8 cellular contexts compared by ENCODE assay signal in genomic region chr11:124745835-124746620, GRCh38. TPM values are rescaled to one million over a fixed set of nuclear protein-coding genes. Genes with fewer than 3 reads are reported as not detected.
DNase-seq lines count a peak whose midpoint lies in the region; ATAC-seq and TF ChIP-seq lines count a peak whose summit lies in the region.

No MANE protein-coding gene starts in this region.

- H3K9me3 ChIP-seq in HEK293 (ENCODE audit: control insufficient read depth, insufficient read depth, low read depth, low read length) (no peaks in the 10 kb centered on the region), breast epithelium (no peaks in the 10 kb centered on the region), lung (ENCODE audit: control insufficient read depth in 2 of 2, insufficient read depth in 1 of 2, low read length in 1 of 2) (no peaks in the 10 kb centered on the region), thyroid gland (no peaks in the 10 kb centered on the region)

- peak overlapping the region; percentile 68 for H3K4me3 ChIP-seq in GM12875 (ENCODE audit: low read depth, low read length)
- peak overlapping the region; percentile 53 for H3K4me3 ChIP-seq in HEK293 (ENCODE audit: low read depth, low read length)
- H3K4me3 ChIP-seq in breast epithelium = peak overlapping the region; percentile 44 to 74 (median 63)
- peak overlapping the region; percentile 15 for H3K4me3 ChIP-seq in lung
- peak overlapping the region; percentile 38 to 87 (median 76) for H3K4me3 ChIP-seq in thyroid gland (replicated peaks in 1 of 3)

- intact Hi-C loops in breast epithelium (cut with DNase I; ENCODE audit: low total_unique reads) (no loop called here), thyroid gland (cut with DNase I) (loop anchor here (10.0 kb wide), 1 partner anchor 49 kb away; no protein-coding TSS in a partner anchor)

- ATAC-seq in lung (ENCODE audit: insufficient read depth, low FRiP score) = no peak

- TF ChIP-seq CTCF in GM12875 (IDR thresholded peaks at IDR 0.05; ENCODE audit: borderline replicate concordance, insufficient read depth, low read depth, low read length) (peak; percentile 54), HEK293 (tag by site-specific recombination; IDR thresholded peaks at IDR 0.05) (no peak), breast epithelium (IDR thresholded peaks at IDR 0.05) (peak in 2 of 3 donors; percentile 9 to 20), lung (IDR thresholded peaks at IDR 0.05; ENCODE audit: control extremely low read depth, extremely low read depth) (no peak), thyroid gland (IDR thresholded peaks at IDR 0.05) (peak in 5 of 6 experiments; percentile 11 to 39 (median 32))

- H3K27ac ChIP-seq in HEK293 (ENCODE audit: extremely low read depth, low read depth, low read length) = no peak overlapping the region; the same call in 1 of the 2 replicates
- H3K27ac ChIP-seq in breast epithelium = peak overlapping the region; percentile 76 to 81
- H3K27ac ChIP-seq in lung (ENCODE audit: low read depth in 1 of 2, low read length in 1 of 2) = peak overlapping the region in 1 of 2 donors; percentile 84
- H3K27ac ChIP-seq in thyroid gland = peak overlapping the region; percentile 75 to 97 (median 83)

- CTCF ChIA-PET in HEK293 (lab: Yijun Ruan, JAX) = interaction anchor here (0.6 to 2.0 kb wide), 12 partner anchors 10 to 200 kb away, joined by 3 to 23 read pairs (median 4); no protein-coding TSS in a partner anchor

- POLR2A ChIA-PET in HEK293 (lab: Yijun Ruan, JAX) = interaction anchor here (0.9 to 1.9 kb wide), 12 partner anchors 10 to 1142 kb away, joined by 3 to 10 read pairs (median 4); partner anchors contain the start of genes HYLS1, MSANTD2 and TBRG1

- H3K36me3 ChIP-seq in HEK293 (ENCODE audit: control insufficient read depth in 2 of 2, insufficient read depth in 1 of 2, low read length in 2 of 2) (no peaks in the 10 kb centered on the region), breast epithelium (no peaks in the 10 kb centered on the region), lung (ENCODE audit: control insufficient read depth in 2 of 2, insufficient read depth in 2 of 2, low read length in 2 of 2) (no peaks in the 10 kb centered on the region), thyroid gland (no peaks in the 10 kb centered on the region)

- TF ChIP-seq POLR2A in breast epithelium (IDR thresholded peaks at IDR 0.05) (no peak), thyroid gland (IDR thresholded peaks at IDR 0.05) (no peak)

- H3K27me3 ChIP-seq in breast epithelium = peaks cover 0 to 6% of the 10 kb centered on the region in 2 donors
- no peaks in the 10 kb centered on the region for H3K27me3 ChIP-seq in lung (ENCODE audit: control insufficient read depth, insufficient read depth)
- H3K27me3 ChIP-seq in thyroid gland = no peaks in the 10 kb centered on the region

- 12 to 20% methylated on average over 38 to 41 of the region's 41 CpGs for WGBS in lung, 2 donors
- WGBS in thyroid gland, 2 donors = 14 to 26% methylated on average over 40 to 41 of the region's 41 CpGs

- DNase-seq in NCI-H526 (lab: John Stamatoyannopoulos, UW) (peak; percentile 54 to 88), breast epithelium (ENCODE audit: low spot score in 2 of 2) (no peak), lung (ENCODE audit: low spot score) (no peak), thyroid gland (peak; percentile 63 to 69), DMS79 treated with DMSO at 0.1 percent for 48 hours (lab: John Stamatoyannopoulos, UW) (no peak), NCI-H446 treated with DMSO at 0.1 percent for 48 hours (lab: John Stamatoyannopoulos, UW) (no peak)

- H3K4me1 ChIP-seq in HEK293 (ENCODE audit: control insufficient read depth, insufficient read depth, low read length) = no peaks in the 10 kb centered on the region
- H3K4me1 ChIP-seq in breast epithelium = no peaks in the 10 kb centered on the region
- peaks cover 0 to 21% of the 10 kb centered on the region in 2 donors for H3K4me1 ChIP-seq in lung (ENCODE audit: control insufficient read depth in 2 of 2, insufficient read depth in 2 of 2, low read length in 2 of 2)
- H3K4me1 ChIP-seq in thyroid gland = peaks cover 12 to 50% of the 10 kb centered on the region in 2 donors

TF ChIP-seq in HEK293, 187 proteins besides CTCF, POLR2A, EP300 and RAD21 (continues in another document):
- TF ChIP-seq OSR2 (tag by site-specific recombination; IDR thresholded peaks at IDR 0.05) (no peak), ZBTB17 (tag by site-specific recombination; IDR thresholded peaks at IDR 0.05) (no peak), ZNF596 (tag by site-specific recombination; IDR thresholded peaks at IDR 0.05) (no peak), ZNF549 (tag by site-specific recombination; IDR thresholded peaks at IDR 0.05) (no peak), ZNF221 (tag by site-specific recombination; IDR thresholded peaks at IDR 0.05; ENCODE audit: borderline replicate concordance) (no peak), ZIC2 (tag by site-specific recombination; IDR thresholded peaks at IDR 0.05) (peak; percentile 33; the same call in 1 of the 2 replicates), REST (tag by site-specific recombination; IDR thresholded peaks at IDR 0.05) (no peak), ZNF398 (tag by site-specific recombination; IDR thresholded peaks at IDR 0.05) (no peak), PRDM1 (tag by site-specific recombination; IDR thresholded peaks at IDR 0.05) (no peak)

RNA-seq across cellular contexts. Expression of gene VSIG2, which starts 6.0 kb away (rescaled TPM):
- total RNA-seq in breast epithelium (10 to 100 TPM in 1 of 3 donors, 1 to 10 TPM in 1, not detected in 1; 8.8 to 20.5 TPM), lung (10 to 100 TPM; 20.9 to 39.8 TPM), thyroid gland (10 to 100 TPM; 23.7 to 54.5 (median 28.8) TPM)
- 10 to 100 TPM; 20.2 to 30.4 TPM for polyA plus RNA-seq in lung

RNA-seq across cellular contexts. Expression of gene NRGN, which starts 6.3 kb away (rescaled TPM):
- total RNA-seq in breast epithelium (under 1 TPM; 0.33 to 0.48 (median 0.44) TPM), lung (100 to 1,000 TPM in 1 of 2 donors, 10 to 100 TPM in 1; 27.2 to 117 TPM), thyroid gland (1 to 10 TPM in 3 of 4 donors, under 1 TPM in 1; 0.40 to 3.6 (median 2.7) TPM)
- polyA plus RNA-seq in lung = 100 to 1,000 TPM in 1 of 2 donors, 10 to 100 TPM in 1; 58.5 to 250 TPM

RNA-seq across cellular contexts. Expression of gene ESAM, which starts 16.1 kb away (rescaled TPM):
- 10 to 100 TPM; 11.6 to 38.7 (median 19.8) TPM for total RNA-seq in breast epithelium
- total RNA-seq in lung = 100 to 1,000 TPM; 122 to 142 TPM
- polyA plus RNA-seq in lung = 100 to 1,000 TPM in 1 of 2 donors, 10 to 100 TPM in 1; 77.7 to 139 TPM
- total RNA-seq in thyroid gland = 100 to 1,000 TPM; 188 to 294 (median 243) TPM

RNA-seq across cellular contexts. Expression of gene MSANTD2, which starts 54.2 kb away (rescaled TPM):
- total RNA-seq in breast epithelium (10 to 100 TPM; 10.9 to 34.2 (median 27.2) TPM), lung (10 to 100 TPM; 15.0 to 33.6 TPM), thyroid gland (10 to 100 TPM; 29.1 to 56.1 (median 37.0) TPM)
- 10 to 100 TPM in 1 of 2 donors, 1 to 10 TPM in 1; 3.9 to 16.4 TPM for polyA plus RNA-seq in lung

Comparison
In these comparisons a context has a peak if more than half of its experiments do, and no peak if none do; other contexts are left out.
1. H3K4me3 ChIP-seq: peak in every context shown above with its lines; median percentile 76 in thyroid gland; 68 in GM12875; 63 in breast epithelium; 53 in HEK293; 15 in lung.
2. CTCF ChIP-seq: peak in GM12875 (single experiment), breast epithelium (2 of 3) and thyroid gland (5 of 6); none in HEK293 (single experiment) and lung (single experiment).
3. DNase-seq: peak in NCI-H526 (2 of 2) and thyroid gland (2 of 2); none in breast epithelium (0 of 2), lung (single experiment), DMS79 treated with DMSO at 0.1 percent for 48 hours (single experiment) and NCI-H446 treated with DMSO at 0.1 percent for 48 hours (single experiment).
4. RNA of gene NRGN, which starts 6.3 kb away (total RNA-seq): 27.2 to 117 TPM in lung; 0.40 to 3.6 TPM in thyroid gland and 0.33 to 0.48 TPM in breast epithelium; every median in the first group is over 4 times any median in the second.